In the genomic region with DNA sequence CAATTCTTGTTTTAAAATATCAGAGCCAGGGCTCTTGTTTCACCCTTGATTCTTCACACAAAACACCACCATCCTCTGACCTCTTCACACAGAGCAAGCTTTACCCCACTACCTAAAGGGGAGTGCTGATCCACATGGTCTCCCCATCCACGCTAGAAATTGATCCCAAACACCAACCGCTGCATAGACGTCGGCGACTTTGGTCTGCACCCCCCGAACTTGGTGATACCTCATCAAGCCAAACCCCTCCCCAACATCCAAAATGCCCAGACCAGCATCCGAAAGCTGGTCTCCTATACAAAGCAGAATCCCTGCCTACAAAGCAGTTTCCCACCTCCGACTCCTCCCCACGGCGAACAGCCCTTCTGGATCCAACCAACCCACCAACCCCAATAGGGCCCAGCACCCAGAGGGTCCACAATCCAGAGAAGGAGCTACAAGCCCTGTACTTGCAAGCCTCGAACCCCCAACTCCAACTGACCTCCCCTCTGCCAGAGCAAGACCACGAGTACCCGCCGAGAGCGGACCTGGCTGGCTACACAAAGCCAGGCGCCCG, we compare ENCODE assay signal across 1 cellular context.
TF ChIP-seq lines count a peak whose summit lies in the region.

No MANE protein-coding gene starts in this region.

TF ChIP-seq in HEK293, 187 proteins besides CTCF, POLR2A, EP300 and RAD21 (continued from another document):
- TF ChIP-seq, protein P1, sequence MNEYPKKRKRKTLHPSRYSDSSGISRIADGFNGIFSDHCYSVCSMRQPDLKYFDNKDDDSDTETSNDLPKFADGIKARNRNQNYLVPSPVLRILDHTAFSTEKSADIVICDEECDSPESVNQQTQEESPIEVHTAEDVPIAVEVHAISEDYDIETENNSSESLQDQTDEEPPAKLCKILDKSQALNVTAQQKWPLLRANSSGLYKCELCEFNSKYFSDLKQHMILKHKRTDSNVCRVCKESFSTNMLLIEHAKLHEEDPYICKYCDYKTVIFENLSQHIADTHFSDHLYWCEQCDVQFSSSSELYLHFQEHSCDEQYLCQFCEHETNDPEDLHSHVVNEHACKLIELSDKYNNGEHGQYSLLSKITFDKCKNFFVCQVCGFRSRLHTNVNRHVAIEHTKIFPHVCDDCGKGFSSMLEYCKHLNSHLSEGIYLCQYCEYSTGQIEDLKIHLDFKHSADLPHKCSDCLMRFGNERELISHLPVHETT (tag by site-specific recombination; IDR thresholded peaks at IDR 0.05), result no peak
- TF ChIP-seq ZNF423 (tag by site-specific recombination; IDR thresholded peaks at IDR 0.05) (no peak), ZBTB8A (tag by site-specific recombination; IDR thresholded peaks at IDR 0.05) (no peak), ZNF132 (tag by site-specific recombination; IDR thresholded peaks at IDR 0.05; ENCODE audit: borderline replicate concordance) (no peak), ZBTB48 (tag by site-specific recombination; IDR thresholded peaks at IDR 0.05) (peak; percentile 30; the same call in 1 of the 2 replicates), ZNF341 (tag by site-specific recombination; IDR thresholded peaks at IDR 0.05; ENCODE audit: low read depth) (no peak; the same call in 1 of the 2 replicates), ZNF768 (tag by site-specific recombination; IDR thresholded peaks at IDR 0.05) (no peak), ZNF391 (tag by site-specific recombination; IDR thresholded peaks at IDR 0.05; ENCODE audit: borderline replicate concordance, low read depth) (no peak), ZFHX2 (tag by site-specific recombination; conservative IDR thresholded peaks at IDR 0.05) (no peak), MYNN (tag by site-specific recombination; IDR thresholded peaks at IDR 0.05; ENCODE audit: borderline replicate concordance) (no peak), ZNF473 (tag by site-specific recombination; IDR thresholded peaks at IDR 0.05) (no peak), GLIS2 (tag by site-specific recombination; IDR thresholded peaks at IDR 0.05) (peak; percentile 64), YY2 (tag by site-specific recombination; IDR thresholded peaks at IDR 0.05) (no peak), SETDB1 (IDR thresholded peaks at IDR 0.05; ENCODE audit: insufficient read length, low read length) (no peak), ZNF670 (tag by site-specific recombination; IDR thresholded peaks at IDR 0.05; ENCODE audit: low read depth) (no peak), FEZF1 (tag by site-specific recombination; IDR thresholded peaks at IDR 0.05) (no peak), ZNF558 (tag by site-specific recombination; IDR thresholded peaks at IDR 0.05) (no peak), SP3 (tag by site-specific recombination; IDR thresholded peaks at IDR 0.05) (peak; percentile 75; the same call in 1 of the 2 replicates), ZNF654 (tag by site-specific recombination; IDR thresholded peaks at IDR 0.05; ENCODE audit: low read depth) (no peak), ZNF133 (tag by site-specific recombination; IDR thresholded peaks at IDR 0.05) (no peak), ZNF596 (tag by site-specific recombination; IDR thresholded peaks at IDR 0.05) (no peak), ZNF266 (tag by site-specific recombination; IDR thresholded peaks at IDR 0.05; ENCODE audit: low read depth) (no peak), ZNF214 (tag by site-specific recombination; IDR thresholded peaks at IDR 0.05; ENCODE audit: borderline replicate concordance) (no peak)
- TF ChIP-seq, protein P2, sequence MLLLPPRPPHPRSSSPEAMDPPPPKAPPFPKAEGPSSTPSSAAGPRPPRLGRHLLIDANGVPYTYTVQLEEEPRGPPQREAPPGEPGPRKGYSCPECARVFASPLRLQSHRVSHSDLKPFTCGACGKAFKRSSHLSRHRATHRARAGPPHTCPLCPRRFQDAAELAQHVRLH (tag by site-specific recombination; IDR thresholded peaks at IDR 0.05), result no peak
- TF ChIP-seq, protein P3, sequence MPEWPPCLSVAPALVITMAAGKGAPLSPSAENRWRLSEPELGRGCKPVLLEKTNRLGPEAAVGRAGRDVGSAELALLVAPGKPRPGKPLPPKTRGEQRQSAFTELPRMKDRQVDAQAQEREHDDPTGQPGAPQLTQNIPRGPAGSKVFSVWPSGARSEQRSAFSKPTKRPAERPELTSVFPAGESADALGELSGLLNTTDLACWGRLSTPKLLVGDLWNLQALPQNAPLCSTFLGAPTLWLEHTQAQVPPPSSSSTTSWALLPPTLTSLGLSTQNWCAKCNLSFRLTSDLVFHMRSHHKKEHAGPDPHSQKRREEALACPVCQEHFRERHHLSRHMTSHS (tag by site-specific recombination; IDR thresholded peaks at IDR 0.05), result no peak
- TF ChIP-seq, protein P4, sequence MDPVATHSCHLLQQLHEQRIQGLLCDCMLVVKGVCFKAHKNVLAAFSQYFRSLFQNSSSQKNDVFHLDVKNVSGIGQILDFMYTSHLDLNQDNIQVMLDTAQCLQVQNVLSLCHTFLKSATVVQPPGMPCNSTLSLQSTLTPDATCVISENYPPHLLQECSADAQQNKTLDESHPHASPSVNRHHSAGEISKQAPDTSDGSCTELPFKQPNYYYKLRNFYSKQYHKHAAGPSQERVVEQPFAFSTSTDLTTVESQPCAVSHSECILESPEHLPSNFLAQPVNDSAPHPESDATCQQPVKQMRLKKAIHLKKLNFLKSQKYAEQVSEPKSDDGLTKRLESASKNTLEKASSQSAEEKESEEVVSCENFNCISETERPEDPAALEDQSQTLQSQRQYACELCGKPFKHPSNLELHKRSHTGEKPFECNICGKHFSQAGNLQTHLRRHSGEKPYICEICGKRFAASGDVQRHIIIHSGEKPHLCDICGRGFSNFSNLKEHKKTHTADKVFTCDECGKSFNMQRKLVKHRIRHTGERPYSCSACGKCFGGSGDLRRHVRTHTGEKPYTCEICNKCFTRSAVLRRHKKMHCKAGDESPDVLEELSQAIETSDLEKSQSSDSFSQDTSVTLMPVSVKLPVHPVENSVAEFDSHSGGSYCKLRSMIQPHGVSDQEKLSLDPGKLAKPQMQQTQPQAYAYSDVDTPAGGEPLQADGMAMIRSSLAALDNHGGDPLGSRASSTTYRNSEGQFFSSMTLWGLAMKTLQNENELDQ (tag by site-specific recombination; IDR thresholded peaks at IDR 0.05; ENCODE audit: low read depth), result no peak
TF ChIP-seq in HEK293: peak in this region for 6.
